8 cellular contexts compared by ENCODE assay signal in genomic region chr14:100417466-100417865, GRCh38. TPM values are rescaled to one million over a fixed set of nuclear protein-coding genes. Genes with fewer than 3 reads are reported as not detected.
DNase-seq lines count a peak whose midpoint lies in the region; ATAC-seq and TF ChIP-seq lines count a peak whose summit lies in the region.

No MANE protein-coding gene starts in this region.

- H3K36me3 Mint-ChIP-seq in CD8-positive, alpha-beta T cell: no peaks in the 10 kb centered on the region
- peaks cover 2% of the 10 kb centered on the region for H3K36me3 Mint-ChIP-seq in activated naive CD4-positive, alpha-beta T cell treated with anti-CD3 and anti-CD28 coated beads for 36 hours (ENCODE audit: low read depth)

- no peaks in the 10 kb centered on the region for H3K4me1 Mint-ChIP-seq in CD8-positive, alpha-beta T cell (ENCODE audit: low read depth)
- H3K4me1 Mint-ChIP-seq in activated naive CD4-positive, alpha-beta T cell treated with anti-CD3 and anti-CD28 coated beads for 36 hours (ENCODE audit: low read depth): peaks cover under 1% of the 10 kb centered on the region

- no peaks in the 10 kb centered on the region for H3K27me3 Mint-ChIP-seq in CD8-positive, alpha-beta T cell (ENCODE audit: low read depth)
- H3K27me3 Mint-ChIP-seq in activated naive CD4-positive, alpha-beta T cell treated with anti-CD3 and anti-CD28 coated beads for 36 hours (ENCODE audit: low read depth): no peaks in the 10 kb centered on the region

- H3K4me3 ChIP-seq in adrenal gland: no peak overlapping the region
- no peak overlapping the region for H3K4me3 ChIP-seq in CD8-positive, alpha-beta T cell (ENCODE audit: low read depth, low read length)

- CTCF ChIA-PET in CD8-positive, alpha-beta T cell (lab: Charles Lee): no interaction called here
- CTCF ChIA-PET in activated naive CD4-positive, alpha-beta T cell treated with anti-CD3 and anti-CD28 coated beads for 36 hours (lab: Charles Lee): no interaction called here

- H3K9me3 Mint-ChIP-seq in CD8-positive, alpha-beta T cell: no peaks in the 10 kb centered on the region
- peaks cover 2% of the 10 kb centered on the region for H3K9me3 Mint-ChIP-seq in activated naive CD4-positive, alpha-beta T cell treated with anti-CD3 and anti-CD28 coated beads for 36 hours

- POLR2A ChIA-PET in CD8-positive, alpha-beta T cell (lab: Charles Lee): no interaction called here

- DNase-seq in 8988T (peak; percentile 88), HuH-7 (ENCODE audit: low spot score) (peak; percentile 60), adrenal gland (peak; percentile 87 to 95 (median 92)), left cardiac atrium (no peak), pulmonary artery endothelial cell (ENCODE audit: low read depth, low spot score) (peak; percentile 62)
- DNase-seq in CD8-positive, alpha-beta T cell: no peak
- no peak for DNase-seq in activated naive CD4-positive, alpha-beta T cell treated with anti-CD3 and anti-CD28 coated beads for 36 hours

- H3K36me3 ChIP-seq in adrenal gland (replicated peaks in 1 of 2): no peaks in the 10 kb centered on the region
- no peaks in the 10 kb centered on the region for H3K36me3 ChIP-seq in CD8-positive, alpha-beta T cell (ENCODE audit: insufficient read depth, low read length)

- H3K27ac Mint-ChIP-seq in CD8-positive, alpha-beta T cell: no peak overlapping the region
- no peak overlapping the region for H3K27ac Mint-ChIP-seq in activated naive CD4-positive, alpha-beta T cell treated with anti-CD3 and anti-CD28 coated beads for 36 hours

- peak; percentile 65 to 93 for ATAC-seq in left cardiac atrium
- ATAC-seq in CD8-positive, alpha-beta T cell: no peak
- ATAC-seq in GM18505 (IDR thresholded peaks at IDR 0.05; ENCODE audit: unreplicated experiment): no peak

- H3K9me3 ChIP-seq in adrenal gland (replicated peaks in 1 of 3): no peaks in the 10 kb centered on the region
- no peaks in the 10 kb centered on the region for H3K9me3 ChIP-seq in CD8-positive, alpha-beta T cell (ENCODE audit: low read length)

- peak; percentile 64 to 94 (median 92) for TF ChIP-seq CTCF in adrenal gland (IDR thresholded peaks at IDR 0.05)
- no peak for TF ChIP-seq CTCF in CD8-positive, alpha-beta T cell (IDR thresholded peaks at IDR 0.05)

- 22 to 29% (median 25%) methylated on average over 5 to 7 of the region's 7 CpGs for WGBS in adrenal gland, 4 donors

- no peaks in the 10 kb centered on the region for H3K27me3 ChIP-seq in adrenal gland
- H3K27me3 ChIP-seq in CD8-positive, alpha-beta T cell (ENCODE audit: insufficient read depth, low read length): no peaks in the 10 kb centered on the region

- H3K4me3 Mint-ChIP-seq in CD8-positive, alpha-beta T cell: no peak overlapping the region
- no peak overlapping the region for H3K4me3 Mint-ChIP-seq in activated naive CD4-positive, alpha-beta T cell treated with anti-CD3 and anti-CD28 coated beads for 36 hours

- intact Hi-C loops in adrenal gland (cut with DNase I): loop anchor here in 1 of 2 donors (10.0 kb wide), 2 partner anchors 127 to 237 kb away; no protein-coding TSS in a partner anchor
- intact Hi-C loops in left cardiac atrium (cut with DNase I): no loop called here
- intact Hi-C loops in CD8-positive, alpha-beta T cell (cut with DNase I, micrococcal nuclease): no loop called here
- intact Hi-C loops in activated naive CD4-positive, alpha-beta T cell treated with anti-CD3 and anti-CD28 coated beads for 36 hours (cut with micrococcal nuclease): no loop called here

- TF ChIP-seq POLR2A in adrenal gland (IDR thresholded peaks at IDR 0.05): peak in 1 of 2 donors; percentile 62
- no peak for TF ChIP-seq POLR2A in GM18505 (IDR thresholded peaks at IDR 0.05; ENCODE audit: borderline replicate concordance, extremely low read depth, insufficient read depth, insufficient read length)

- peak overlapping the region; percentile 9 to 84 (median 66) for H3K27ac ChIP-seq in adrenal gland
- no peak overlapping the region for H3K27ac ChIP-seq in CD8-positive, alpha-beta T cell (ENCODE audit: low read depth, low read length)

- peaks cover 3 to 7% of the 10 kb centered on the region in 2 donors for H3K4me1 ChIP-seq in adrenal gland (replicated peaks in 1 of 2)
- H3K4me1 ChIP-seq in CD8-positive, alpha-beta T cell (ENCODE audit: insufficient read depth, low read length): no peaks in the 10 kb centered on the region

RNA-seq across cellular contexts. Expression of gene WDR25, which starts 41.2 kb away (rescaled TPM):
- total RNA-seq in adrenal gland (10 to 100 TPM in 7 of 8 donors, 1 to 10 TPM in 1; 6.1 to 18.7 (median 13.0) TPM), left cardiac atrium (1 to 10 TPM; 5.2 to 5.9 TPM), pulmonary artery endothelial cell (20.8 and 21.7 TPM in 2 replicates)
- 10 to 100 TPM in 2 of 3 donors, 1 to 10 TPM in 1; 7.4 to 12.7 (median 10.5) TPM for polyA plus RNA-seq in adrenal gland
- 1 to 10 TPM; 2.9 to 3.4 TPM for total RNA-seq in CD8-positive, alpha-beta T cell
- total RNA-seq in activated naive CD4-positive, alpha-beta T cell treated with anti-CD3 and anti-CD28 coated beads for 36 hours: 1 to 10 TPM; 6.0 to 6.6 TPM

Comparison
In these comparisons a context has a peak if more than half of its experiments do, and no peak if none do; other contexts are left out.
1. DNase-seq: peak in 8988T (single experiment), HuH-7 (single experiment), adrenal gland (7 of 7) and pulmonary artery endothelial cell (single experiment); none in left cardiac atrium (single experiment), CD8-positive, alpha-beta T cell (0 of 7) and activated naive CD4-positive, alpha-beta T cell treated with anti-CD3 and anti-CD28 coated beads for 36 hours (single experiment).
2. ATAC-seq: peak in left cardiac atrium (2 of 2); none in CD8-positive, alpha-beta T cell (single experiment) and GM18505 (single experiment).